2 cellular contexts compared by ENCODE assay signal in the genomic region with DNA sequence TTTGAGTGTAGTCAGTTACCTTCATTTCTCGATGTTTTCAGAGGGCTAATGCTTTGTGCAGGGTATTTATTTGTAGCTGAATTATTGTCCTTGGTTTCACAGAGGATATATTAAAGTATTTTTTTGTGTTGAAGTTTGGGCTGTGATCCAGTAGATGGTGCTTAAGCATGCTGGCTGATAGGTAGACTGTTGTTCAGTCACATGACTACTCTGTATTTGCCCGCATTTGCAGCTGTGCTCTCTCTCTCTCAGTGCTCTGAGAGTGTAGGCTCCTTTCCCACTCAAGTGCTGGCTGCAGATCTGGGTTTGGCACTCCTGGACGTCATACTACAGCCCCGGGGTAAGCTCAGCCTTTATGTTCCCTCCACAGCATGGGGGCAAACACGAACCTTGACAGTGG.
A peak's percentile ranks its signal among the peaks of the same experiment; 100 is the strongest.
TF ChIP-seq lines count a peak whose summit lies in the region.

No MANE protein-coding gene starts in this region.

TF ChIP-seq in K562, 482 proteins besides CTCF, POLR2A, EP300 and RAD21 (continued from another document and continues in another):
- TF ChIP-seq, protein P1, sequence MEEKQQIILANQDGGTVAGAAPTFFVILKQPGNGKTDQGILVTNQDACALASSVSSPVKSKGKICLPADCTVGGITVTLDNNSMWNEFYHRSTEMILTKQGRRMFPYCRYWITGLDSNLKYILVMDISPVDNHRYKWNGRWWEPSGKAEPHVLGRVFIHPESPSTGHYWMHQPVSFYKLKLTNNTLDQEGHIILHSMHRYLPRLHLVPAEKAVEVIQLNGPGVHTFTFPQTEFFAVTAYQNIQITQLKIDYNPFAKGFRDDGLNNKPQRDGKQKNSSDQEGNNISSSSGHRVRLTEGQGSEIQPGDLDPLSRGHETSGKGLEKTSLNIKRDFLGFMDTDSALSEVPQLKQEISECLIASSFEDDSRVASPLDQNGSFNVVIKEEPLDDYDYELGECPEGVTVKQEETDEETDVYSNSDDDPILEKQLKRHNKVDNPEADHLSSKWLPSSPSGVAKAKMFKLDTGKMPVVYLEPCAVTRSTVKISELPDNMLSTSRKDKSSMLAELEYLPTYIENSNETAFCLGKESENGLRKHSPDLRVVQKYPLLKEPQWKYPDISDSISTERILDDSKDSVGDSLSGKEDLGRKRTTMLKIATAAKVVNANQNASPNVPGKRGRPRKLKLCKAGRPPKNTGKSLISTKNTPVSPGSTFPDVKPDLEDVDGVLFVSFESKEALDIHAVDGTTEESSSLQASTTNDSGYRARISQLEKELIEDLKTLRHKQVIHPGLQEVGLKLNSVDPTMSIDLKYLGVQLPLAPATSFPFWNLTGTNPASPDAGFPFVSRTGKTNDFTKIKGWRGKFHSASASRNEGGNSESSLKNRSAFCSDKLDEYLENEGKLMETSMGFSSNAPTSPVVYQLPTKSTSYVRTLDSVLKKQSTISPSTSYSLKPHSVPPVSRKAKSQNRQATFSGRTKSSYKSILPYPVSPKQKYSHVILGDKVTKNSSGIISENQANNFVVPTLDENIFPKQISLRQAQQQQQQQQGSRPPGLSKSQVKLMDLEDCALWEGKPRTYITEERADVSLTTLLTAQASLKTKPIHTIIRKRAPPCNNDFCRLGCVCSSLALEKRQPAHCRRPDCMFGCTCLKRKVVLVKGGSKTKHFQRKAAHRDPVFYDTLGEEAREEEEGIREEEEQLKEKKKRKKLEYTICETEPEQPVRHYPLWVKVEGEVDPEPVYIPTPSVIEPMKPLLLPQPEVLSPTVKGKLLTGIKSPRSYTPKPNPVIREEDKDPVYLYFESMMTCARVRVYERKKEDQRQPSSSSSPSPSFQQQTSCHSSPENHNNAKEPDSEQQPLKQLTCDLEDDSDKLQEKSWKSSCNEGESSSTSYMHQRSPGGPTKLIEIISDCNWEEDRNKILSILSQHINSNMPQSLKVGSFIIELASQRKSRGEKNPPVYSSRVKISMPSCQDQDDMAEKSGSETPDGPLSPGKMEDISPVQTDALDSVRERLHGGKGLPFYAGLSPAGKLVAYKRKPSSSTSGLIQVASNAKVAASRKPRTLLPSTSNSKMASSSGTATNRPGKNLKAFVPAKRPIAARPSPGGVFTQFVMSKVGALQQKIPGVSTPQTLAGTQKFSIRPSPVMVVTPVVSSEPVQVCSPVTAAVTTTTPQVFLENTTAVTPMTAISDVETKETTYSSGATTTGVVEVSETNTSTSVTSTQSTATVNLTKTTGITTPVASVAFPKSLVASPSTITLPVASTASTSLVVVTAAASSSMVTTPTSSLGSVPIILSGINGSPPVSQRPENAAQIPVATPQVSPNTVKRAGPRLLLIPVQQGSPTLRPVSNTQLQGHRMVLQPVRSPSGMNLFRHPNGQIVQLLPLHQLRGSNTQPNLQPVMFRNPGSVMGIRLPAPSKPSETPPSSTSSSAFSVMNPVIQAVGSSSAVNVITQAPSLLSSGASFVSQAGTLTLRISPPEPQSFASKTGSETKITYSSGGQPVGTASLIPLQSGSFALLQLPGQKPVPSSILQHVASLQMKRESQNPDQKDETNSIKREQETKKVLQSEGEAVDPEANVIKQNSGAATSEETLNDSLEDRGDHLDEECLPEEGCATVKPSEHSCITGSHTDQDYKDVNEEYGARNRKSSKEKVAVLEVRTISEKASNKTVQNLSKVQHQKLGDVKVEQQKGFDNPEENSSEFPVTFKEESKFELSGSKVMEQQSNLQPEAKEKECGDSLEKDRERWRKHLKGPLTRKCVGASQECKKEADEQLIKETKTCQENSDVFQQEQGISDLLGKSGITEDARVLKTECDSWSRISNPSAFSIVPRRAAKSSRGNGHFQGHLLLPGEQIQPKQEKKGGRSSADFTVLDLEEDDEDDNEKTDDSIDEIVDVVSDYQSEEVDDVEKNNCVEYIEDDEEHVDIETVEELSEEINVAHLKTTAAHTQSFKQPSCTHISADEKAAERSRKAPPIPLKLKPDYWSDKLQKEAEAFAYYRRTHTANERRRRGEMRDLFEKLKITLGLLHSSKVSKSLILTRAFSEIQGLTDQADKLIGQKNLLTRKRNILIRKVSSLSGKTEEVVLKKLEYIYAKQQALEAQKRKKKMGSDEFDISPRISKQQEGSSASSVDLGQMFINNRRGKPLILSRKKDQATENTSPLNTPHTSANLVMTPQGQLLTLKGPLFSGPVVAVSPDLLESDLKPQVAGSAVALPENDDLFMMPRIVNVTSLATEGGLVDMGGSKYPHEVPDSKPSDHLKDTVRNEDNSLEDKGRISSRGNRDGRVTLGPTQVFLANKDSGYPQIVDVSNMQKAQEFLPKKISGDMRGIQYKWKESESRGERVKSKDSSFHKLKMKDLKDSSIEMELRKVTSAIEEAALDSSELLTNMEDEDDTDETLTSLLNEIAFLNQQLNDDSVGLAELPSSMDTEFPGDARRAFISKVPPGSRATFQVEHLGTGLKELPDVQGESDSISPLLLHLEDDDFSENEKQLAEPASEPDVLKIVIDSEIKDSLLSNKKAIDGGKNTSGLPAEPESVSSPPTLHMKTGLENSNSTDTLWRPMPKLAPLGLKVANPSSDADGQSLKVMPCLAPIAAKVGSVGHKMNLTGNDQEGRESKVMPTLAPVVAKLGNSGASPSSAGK (IDR thresholded peaks at IDR 0.05), result no peak
- TF ChIP-seq CXXC5 (CRISPR knock-in tag; IDR thresholded peaks at IDR 0.05) (0 out of 2 replicates have a peak, but pooled peaks have one; percentile 30), TCF7L2 (IDR thresholded peaks at IDR 0.05; ENCODE audit: low read depth, low read length) (no peak), ZNF740 (CRISPR knock-in tag; IDR thresholded peaks at IDR 0.05) (no peak), ZNF740 (tag; IDR thresholded peaks at IDR 0.05) (no peak), ZNF668 (CRISPR knock-in tag; IDR thresholded peaks at IDR 0.05) (no peak)
- TF ChIP-seq, protein P2, sequence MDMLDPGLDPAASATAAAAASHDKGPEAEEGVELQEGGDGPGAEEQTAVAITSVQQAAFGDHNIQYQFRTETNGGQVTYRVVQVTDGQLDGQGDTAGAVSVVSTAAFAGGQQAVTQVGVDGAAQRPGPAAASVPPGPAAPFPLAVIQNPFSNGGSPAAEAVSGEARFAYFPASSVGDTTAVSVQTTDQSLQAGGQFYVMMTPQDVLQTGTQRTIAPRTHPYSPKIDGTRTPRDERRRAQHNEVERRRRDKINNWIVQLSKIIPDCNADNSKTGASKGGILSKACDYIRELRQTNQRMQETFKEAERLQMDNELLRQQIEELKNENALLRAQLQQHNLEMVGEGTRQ (CRISPR knock-in tag; IDR thresholded peaks at IDR 0.05), result peak; percentile 62
- TF ChIP-seq, protein P3, sequence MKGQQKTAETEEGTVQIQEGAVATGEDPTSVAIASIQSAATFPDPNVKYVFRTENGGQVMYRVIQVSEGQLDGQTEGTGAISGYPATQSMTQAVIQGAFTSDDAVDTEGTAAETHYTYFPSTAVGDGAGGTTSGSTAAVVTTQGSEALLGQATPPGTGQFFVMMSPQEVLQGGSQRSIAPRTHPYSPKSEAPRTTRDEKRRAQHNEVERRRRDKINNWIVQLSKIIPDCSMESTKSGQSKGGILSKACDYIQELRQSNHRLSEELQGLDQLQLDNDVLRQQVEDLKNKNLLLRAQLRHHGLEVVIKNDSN (CRISPR knock-in tag; IDR thresholded peaks at IDR 0.05), result peak; percentile 36; the same call in 1 of the 2 replicates

TF ChIP-seq in HEK293T, 16 proteins besides CTCF, POLR2A, EP300 and RAD21 (continued from another document):
- TF ChIP-seq, protein P4, sequence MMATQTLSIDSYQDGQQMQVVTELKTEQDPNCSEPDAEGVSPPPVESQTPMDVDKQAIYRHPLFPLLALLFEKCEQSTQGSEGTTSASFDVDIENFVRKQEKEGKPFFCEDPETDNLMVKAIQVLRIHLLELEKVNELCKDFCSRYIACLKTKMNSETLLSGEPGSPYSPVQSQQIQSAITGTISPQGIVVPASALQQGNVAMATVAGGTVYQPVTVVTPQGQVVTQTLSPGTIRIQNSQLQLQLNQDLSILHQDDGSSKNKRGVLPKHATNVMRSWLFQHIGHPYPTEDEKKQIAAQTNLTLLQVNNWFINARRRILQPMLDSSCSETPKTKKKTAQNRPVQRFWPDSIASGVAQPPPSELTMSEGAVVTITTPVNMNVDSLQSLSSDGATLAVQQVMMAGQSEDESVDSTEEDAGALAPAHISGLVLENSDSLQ (IDR thresholded peaks at IDR 0.05), result no peak
- TF ChIP-seq ARNT (IDR thresholded peaks at IDR 0.05) (no peak), HDGF (IDR thresholded peaks at IDR 0.05; ENCODE audit: borderline replicate concordance) (no peak), ZNF384 (IDR thresholded peaks at IDR 0.05) (no peak), FOXK2 (IDR thresholded peaks at IDR 0.05) (no peak), FOXM1 (IDR thresholded peaks at IDR 0.05; ENCODE audit: borderline replicate concordance) (no peak), NFRKB (IDR thresholded peaks at IDR 0.05) (no peak), SP1 (IDR thresholded peaks at IDR 0.05) (no peak)
